17 cellular contexts compared by ENCODE assay signal in genomic region chr3:14487086-14487485, GRCh38.
"Had no signal": no experiment of that assay in that cellular context is flagged by ENCODE, and none has a peak within 500 bp of the region (broad histone marks: within the 10 kb centered on the region; RNA-seq: fewer than 3 reads in every experiment).

No MANE protein-coding gene starts in this region.

- H3K9me3 ChIP-seq: ovary had no signal

- H3K27me3 ChIP-seq: foreskin keratinocyte, ovary had no signal

- H3K27ac ChIP-seq: foreskin keratinocyte had no signal

- H3K4me1 Mint-ChIP-seq: neural crest cell had no signal

- ATAC-seq: foreskin keratinocyte had no signal

- H3K36me3 ChIP-seq: ovary had no signal

- H3K27ac Mint-ChIP-seq: activated naive CD8-positive, alpha-beta T cell; dendritic cell treated with granulocyte-macrophage colony-stimulating factor and Interleukin-4, amounts not matched to agents 40 ng/mL and 50 ng/mL, for 4 days had no signal

- H3K4me3 ChIP-seq: ovary had no signal

- H3K27me3 Mint-ChIP-seq: activated naive CD8-positive, alpha-beta T cell; dendritic cell treated with granulocyte-macrophage colony-stimulating factor and Interleukin-4, amounts not matched to agents 40 ng/mL and 50 ng/mL, for 4 days had no signal

- DNase-seq: activated CD4-positive, CD25-positive, alpha-beta regulatory T cell treated with anti-CD3 and anti-CD28 coated beads, Interleukin-2, amount 50 U/mL, for 72 hours; activated effector memory CD4-positive, alpha-beta T cell treated with Interleukin-2 at 50 U/mL for 16 hours; activated T-cell treated with anti-CD3 and anti-CD28 coated beads, Interleukin-2, amount 50 U/mL, for 1 hour; cerebellar nuclear complex; effector memory CD4-positive, alpha-beta T cell; foreskin keratinocyte; glutamatergic neuron; kidney glomerular epithelial cell; stimulated activated CD4-positive, alpha-beta T cell treated with anti-CD3 and anti-CD28 coated beads, Interleukin-2, amount 100 ng/mL, for 48 hours; stimulated activated naive CD4-positive, alpha-beta T cell treated with Interleukin-2 at 50 U/mL for 16 hours; SW 1271; T1000; trophoblast cell had no signal

- H3K4me3 Mint-ChIP-seq: activated naive CD8-positive, alpha-beta T cell; dendritic cell treated with granulocyte-macrophage colony-stimulating factor and Interleukin-4, amounts not matched to agents 40 ng/mL and 50 ng/mL, for 4 days; neural crest cell had no signal

- H3K9me3 Mint-ChIP-seq: dendritic cell treated with granulocyte-macrophage colony-stimulating factor and Interleukin-4, amounts not matched to agents 40 ng/mL and 50 ng/mL, for 4 days; neural crest cell had no signal
